Comparison of ENCODE assay signal across 9 cellular contexts in genomic region chr10:12459776-12460175, GRCh38.
"Had no signal": no experiment of that assay in that cellular context is flagged by ENCODE, and none has a peak within 500 bp of the region (broad histone marks: within the 10 kb centered on the region; RNA-seq: fewer than 3 reads in every experiment).

No MANE protein-coding gene starts in this region.

- H3K27me3 ChIP-seq: hepatocyte, tibial artery had no signal

- H3K27ac ChIP-seq: hepatocyte, SK-N-MC, skin epidermis, tibial artery had no signal

- H3K4me3 ChIP-seq: hepatocyte, SK-N-MC, skin epidermis, tibial artery had no signal

- H3K36me3 ChIP-seq: tibial artery had no signal

- H3K79me2 ChIP-seq: hepatocyte had no signal

- DNase-seq: activated B cell treated with CpG ODN at 0.5 μM for 24 hours; activated CD4-positive, alpha-beta T cell treated with anti-CD3 and anti-CD28 coated beads, Interleukin-2, amount 10 ng/mL, durations not matched to agents 7 days and 5 days; amniotic stem cell; effector CD8-positive, alpha-beta T cell; kidney; tibial artery had no signal

- H2AFZ ChIP-seq: hepatocyte had no signal

- H3K9me3 ChIP-seq: tibial artery had no signal

- H3K4me2 ChIP-seq: hepatocyte had no signal
